Comparison of ENCODE assay signal across 14 cellular contexts in genomic region chr3:170483485-170484262, GRCh38.
DNase-seq lines count a peak whose midpoint lies in the region; ATAC-seq and TF ChIP-seq lines count a peak whose summit lies in the region.
"Had no signal": no experiment of that assay in that cellular context is flagged by ENCODE, and none has a peak within 500 bp of the region (broad histone marks: within the 10 kb centered on the region; RNA-seq: fewer than 3 reads in every experiment).

No MANE protein-coding gene starts in this region.

- H3K79me2 ChIP-seq in GM23248 (ENCODE audit: insufficient read depth) = no peaks in the 10 kb centered on the region
- H3K79me2 ChIP-seq in SK-N-SH (ENCODE audit: insufficient read depth) = no peaks in the 10 kb centered on the region

- no peaks in the 10 kb centered on the region for H4K20me1 ChIP-seq in GM23248 (ENCODE audit: insufficient read depth)
- no peaks in the 10 kb centered on the region for H4K20me1 ChIP-seq in SK-N-SH (ENCODE audit: insufficient read depth)

- H3K9me2 ChIP-seq in GM23248 (ENCODE audit: insufficient read depth) = no peaks in the 10 kb centered on the region
- H3K9me2 ChIP-seq in SK-N-SH = no peaks in the 10 kb centered on the region

- no peak overlapping the region for H3K4me2 ChIP-seq in GM23248 (ENCODE audit: unreplicated experiment)
- H3K4me2 ChIP-seq in SK-N-SH = no peak overlapping the region

- H3K9ac ChIP-seq in GM23248 = no peak overlapping the region
- H3K9ac ChIP-seq in SK-N-SH = no peak overlapping the region

- no peaks in the 10 kb centered on the region for H3K4me1 ChIP-seq in GM23248 (ENCODE audit: insufficient read depth)
- peaks cover 0 to 27% of the 10 kb centered on the region in 2 experiments; a peak in 1 of 4 replicates for H3K4me1 ChIP-seq in SK-N-SH (ENCODE audit: control insufficient read depth in 1 of 2, insufficient read depth in 2 of 2, low read depth in 1 of 2, low read length in 1 of 2)
- no peaks in the 10 kb centered on the region for H3K4me1 ChIP-seq in foreskin keratinocyte
- peaks cover 0 to 5% (median 0%) of the 10 kb centered on the region in 4 donors for H3K4me1 ChIP-seq in tibial nerve

- no peak for TF ChIP-seq EP300 in SK-N-SH (IDR thresholded peaks at IDR 0.05; ENCODE audit: borderline replicate concordance in 1 of 2, low read depth in 1 of 2, low read length in 1 of 2)
- no peak for TF ChIP-seq EP300 in tibial nerve (IDR thresholded peaks at IDR 0.05)

- no peaks in the 10 kb centered on the region for H3K9me3 ChIP-seq in AG04450 (ENCODE audit: control insufficient read depth, insufficient read depth, low read length)
- no peaks in the 10 kb centered on the region for H3K9me3 ChIP-seq in GM23248 (ENCODE audit: low read depth)
- H3K9me3 ChIP-seq in SK-N-SH = no peaks in the 10 kb centered on the region
- no peaks in the 10 kb centered on the region for H3K9me3 ChIP-seq in tibial nerve

- no peak; the same call in 1 of the 2 replicates for TF ChIP-seq RAD21 in SK-N-SH (IDR thresholded peaks at IDR 0.05; ENCODE audit: low read length)

- H2AFZ ChIP-seq in GM23248 (no peak overlapping the region), SK-N-SH (ENCODE audit: low read depth) (no peak overlapping the region)

- in situ Hi-C loops in GM23248 (cut with MboI) = no loop called here

- H3K36me3 ChIP-seq in GM23248 (ENCODE audit: low read depth) (no peaks in the 10 kb centered on the region), SK-N-SH (replicated peaks in 1 of 2; ENCODE audit: control insufficient read depth in 1 of 2, insufficient read depth in 2 of 2, low read length in 1 of 2) (no peaks in the 10 kb centered on the region), tibial nerve (no peaks in the 10 kb centered on the region)

- WGBS in GM23248 (ENCODE audit: low coverage in 1 of 2, low lambda C conversion rate in 2 of 2, missing lambda C conversion rate in 2 of 2), 2 experiments = 53 to 59% methylated on average over 5 of the region's 5 CpGs
- WGBS in SK-N-SH (ENCODE audit: low lambda C conversion rate) = 56% methylated on average over 5 of the region's 5 CpGs
- WGBS in tibial nerve, 2 donors = 77 to 80% methylated on average over 5 of the region's 5 CpGs

- TF ChIP-seq POLR2A in tibial nerve (IDR thresholded peaks at IDR 0.05) = no peak

- ATAC-seq in foreskin keratinocyte = peak; percentile 62
- no peak for ATAC-seq in GM21529 (IDR thresholded peaks at IDR 0.05; ENCODE audit: unreplicated experiment)

- H3K27me3 ChIP-seq in AG04450 (ENCODE audit: control insufficient read depth, insufficient read depth, low read length) = peaks cover 3% of the 10 kb centered on the region
- H3K27me3 ChIP-seq in GM23248 (replicated peaks; ENCODE audit: insufficient read depth) = no peaks in the 10 kb centered on the region
- H3K27me3 ChIP-seq in SK-N-SH (ENCODE audit: insufficient read depth) = no peaks in the 10 kb centered on the region
- no peaks in the 10 kb centered on the region for H3K27me3 ChIP-seq in foreskin keratinocyte
- no peaks in the 10 kb centered on the region for H3K27me3 ChIP-seq in tibial nerve

- H3K4me3 ChIP-seq in AG04450 (ENCODE audit: low read depth, low read length) (no peak overlapping the region), GM23248 (no peak overlapping the region), SK-N-SH (ENCODE audit: low read depth in 2 of 2, low read length in 1 of 2) (no peak overlapping the region), tibial nerve (no peak overlapping the region)

- TF ChIP-seq CTCF in AG04450 (IDR thresholded peaks at IDR 0.05; ENCODE audit: low read depth, low read length) (peak; percentile 23), SK-N-SH (IDR thresholded peaks at IDR 0.05) (peak; percentile 22; the same call in 1 of the 2 replicates), foreskin keratinocyte (conservative IDR thresholded peaks at IDR 0.05) (peak; percentile 32), tibial nerve (IDR thresholded peaks at IDR 0.05) (no peak)

- CTCF ChIA-PET in AG04450 (lab: Charles Lee) (no interaction called here), SK-N-SH (lab: Yijun Ruan, JAX) (interaction anchor here (1.0 to 1.9 kb wide), 7 partner anchors 8 to 328 kb away, joined by 3 to 5 read pairs (median 3); no protein-coding TSS in a partner anchor)

- POLR2A ChIA-PET in AG04450 (lab: Yijun Ruan, JAX) = no interaction called here
- POLR2A ChIA-PET in SK-N-SH (lab: Yijun Ruan, JAX) = interaction anchor here (0.6 kb wide), 1 partner anchor 12 kb away, joined by 3 read pairs; no protein-coding TSS in a partner anchor

- no peak overlapping the region for H3K27ac ChIP-seq in AG04450 (ENCODE audit: low read depth, low read length)
- no peak overlapping the region for H3K27ac ChIP-seq in GM23248
- H3K27ac ChIP-seq in SK-N-SH (ENCODE audit: low read depth in 2 of 2, low read length in 1 of 2) = peak overlapping the region in 1 of 2 experiments; percentile 36; a peak in 2 of 4 replicates
- no peak overlapping the region for H3K27ac ChIP-seq in foreskin keratinocyte
- no peak overlapping the region for H3K27ac ChIP-seq in tibial nerve

- DNase-seq in AG04450 (ENCODE audit: low read depth, low spot score) (no peak), GM23248 (peak; percentile 47), SK-N-SH (peak; percentile 59), foreskin keratinocyte (no peak), hepatic stellate cell (ENCODE audit: low spot score) (no peak), tibial nerve (ENCODE audit: low spot score in 2 of 2) (no peak), cerebellar nuclear complex (lab: John Stamatoyannopoulos, UW) (no peak)
- DNase-seq: activated naive CD4-positive, alpha-beta T cell treated with anti-CD3 and anti-CD28 coated beads for 36 hours; CD4-positive, alpha-beta T cell; hypothalamus; naive B cell; SHP77; stimulated activated CD4-positive, alpha-beta T cell treated with anti-CD3 and anti-CD28 coated beads, Interleukin-12 subunit alpha, Interleukin-12 subunit beta, amount 100 ng/mL, for 4 hours had no signal

- H3F3A ChIP-seq in GM23248 (ENCODE audit: insufficient read depth) = no peaks in the 10 kb centered on the region
- no peaks in the 10 kb centered on the region for H3F3A ChIP-seq in SK-N-SH (replicated peaks; ENCODE audit: insufficient read depth)

TF ChIP-seq in SK-N-SH, 30 proteins besides CTCF, POLR2A, EP300 and RAD21 (continues in another document):
- TF ChIP-seq NRF1 (IDR thresholded peaks at IDR 0.05; ENCODE audit: low read depth, low read length) (no peak), EZH2phosphoT487 (IDR thresholded peaks at IDR 0.05; ENCODE audit: borderline replicate concordance, low read depth) (no peak), TCF12 (IDR thresholded peaks at IDR 0.05) (no peak), JUND (IDR thresholded peaks at IDR 0.05) (no peak), REST (IDR thresholded peaks at IDR 0.05; ENCODE audit: low read depth, low read length) (no peak), MEF2A (IDR thresholded peaks at IDR 0.05; ENCODE audit: borderline replicate concordance, low read depth) (no peak), YY1 (IDR thresholded peaks at IDR 0.05; ENCODE audit: low read depth) (no peak), GATA2 (CRISPR knock-in tag; IDR thresholded peaks at IDR 0.05) (peak; percentile 84), TEAD4 (IDR thresholded peaks at IDR 0.05; ENCODE audit: borderline replicate concordance, insufficient read depth) (no peak), NFIC (IDR thresholded peaks at IDR 0.05; ENCODE audit: borderline replicate concordance) (no peak), ZBTB33 (IDR thresholded peaks at IDR 0.05; ENCODE audit: borderline replicate concordance, low read depth) (no peak)

Comparison
In these comparisons a context has a peak if more than half of its experiments do, and no peak if none do; other contexts are left out.
1. DNase-seq: peak in GM23248 (single experiment) and SK-N-SH (single experiment); none in AG04450 (single experiment), foreskin keratinocyte (0 of 2), hepatic stellate cell (single experiment), tibial nerve (0 of 2) and cerebellar nuclear complex (0 of 2).
2. CTCF ChIP-seq: peak in AG04450 (single experiment), SK-N-SH (single experiment) and foreskin keratinocyte (single experiment); none in tibial nerve (0 of 5).